ENCODE assay signal across 8 cellular contexts in genomic region chr12:123973552-123974341, GRCh38. TPM values are rescaled to one million over a fixed set of nuclear protein-coding genes. Genes with fewer than 3 reads are reported as not detected.
A peak's percentile ranks its signal among the peaks of the same experiment; 100 is the strongest.
DNase-seq lines count a peak whose midpoint lies in the region; ATAC-seq and TF ChIP-seq lines count a peak whose summit lies in the region.

No MANE protein-coding gene starts in this region.

- no peaks in the 10 kb centered on the region for H3K9me2 ChIP-seq in neural cell (ENCODE audit: insufficient read depth, low read length)

- H3K27ac Mint-ChIP-seq in activated T-cell treated with anti-CD3 and anti-CD28 coated beads, Interleukin-2, amount 50 U/mL, for 24 hours: peak overlapping the region; percentile 88

- H3K9ac ChIP-seq in fibroblast of lung (ENCODE audit: insufficient read depth, low read length): peak overlapping the region; percentile 70
- H3K9ac ChIP-seq in neural cell (ENCODE audit: low read length): peak overlapping the region; percentile 83

- peak overlapping the region; percentile 84 for H3K4me2 ChIP-seq in fibroblast of lung (ENCODE audit: extremely low read depth, insufficient read depth, low read length)
- peak overlapping the region; percentile 72 for H3K4me2 ChIP-seq in neural cell (ENCODE audit: low read length)

- H3K36me3 ChIP-seq in fibroblast of lung (ENCODE audit: control insufficient read depth, insufficient read depth, low read length): peaks cover 4% of the 10 kb centered on the region
- H3K36me3 ChIP-seq in neural cell (ENCODE audit: insufficient read depth, low read length): no peaks in the 10 kb centered on the region
- H3K36me3 ChIP-seq in uterus: no peaks in the 10 kb centered on the region

- H2AFZ ChIP-seq in fibroblast of lung (ENCODE audit: low read length): peak overlapping the region; percentile 47
- H2AFZ ChIP-seq in neural cell (ENCODE audit: low read depth, low read length): no peak overlapping the region

- ATAC-seq in GM21825 (IDR thresholded peaks at IDR 0.05; ENCODE audit: unreplicated experiment) (peak; percentile 14), GM18519 (IDR thresholded peaks at IDR 0.05; ENCODE audit: low FRiP score, unreplicated experiment) (no peak)

- peaks cover 49% of the 10 kb centered on the region for H3K36me3 Mint-ChIP-seq in activated T-cell treated with anti-CD3 and anti-CD28 coated beads, Interleukin-2, amount 50 U/mL, for 24 hours (ENCODE audit: low read depth)

- no peaks in the 10 kb centered on the region for H3K27me3 Mint-ChIP-seq in activated T-cell treated with anti-CD3 and anti-CD28 coated beads, Interleukin-2, amount 50 U/mL, for 24 hours

- no peak for TF ChIP-seq EP300 in neural cell (conservative IDR thresholded peaks at IDR 0.05; ENCODE audit: poor library complexity, severe bottlenecking)

- H3F3A ChIP-seq in neural cell (ENCODE audit: insufficient read depth, low read length, poor library complexity, severe bottlenecking): no peaks in the 10 kb centered on the region

- no peaks in the 10 kb centered on the region for H3K9me3 Mint-ChIP-seq in activated T-cell treated with anti-CD3 and anti-CD28 coated beads, Interleukin-2, amount 50 U/mL, for 24 hours

- H3K79me2 ChIP-seq in fibroblast of lung (ENCODE audit: control insufficient read depth, insufficient read depth, low read length) (peaks cover 21% of the 10 kb centered on the region), neural cell (replicated peaks; ENCODE audit: insufficient read depth, low read length) (peaks cover 80% of the 10 kb centered on the region)

- no peaks in the 10 kb centered on the region for H4K20me1 ChIP-seq in fibroblast of lung (ENCODE audit: control insufficient read depth, extremely low read depth, insufficient read depth, low read length)
- no peaks in the 10 kb centered on the region for H4K20me1 ChIP-seq in neural cell (ENCODE audit: insufficient read depth)

- TF ChIP-seq POLR2A in NB4 (IDR thresholded peaks at IDR 0.05; ENCODE audit: extremely low read depth, insufficient read length) (no peak), uterus (IDR thresholded peaks at IDR 0.05) (no peak)

- H3K4me1 Mint-ChIP-seq in activated T-cell treated with anti-CD3 and anti-CD28 coated beads, Interleukin-2, amount 50 U/mL, for 24 hours (ENCODE audit: low read depth): peaks cover 47% of the 10 kb centered on the region

- no peak for TF ChIP-seq RAD21 in neural cell (conservative IDR thresholded peaks at IDR 0.05)

- intact Hi-C loops in uterus (cut with DNase I; ENCODE audit: low total_unique reads): no loop called here

- TF ChIP-seq CTCF in NB4 (IDR thresholded peaks at IDR 0.05; ENCODE audit: low read depth, low read length) (no peak), fibroblast of lung (conservative IDR thresholded peaks at IDR 0.05 in 1 of 2, IDR thresholded peaks at IDR 0.05 in 1 of 2; ENCODE audit: low read depth in 1 of 2, low read length in 2 of 2) (no peak), neural cell (IDR thresholded peaks at IDR 0.05; ENCODE audit: poor library complexity, severe bottlenecking) (no peak), uterus (IDR thresholded peaks at IDR 0.05) (no peak)

- H3K27ac ChIP-seq in fibroblast of lung (ENCODE audit: insufficient read depth, low read length) (no peak overlapping the region), neural cell (ENCODE audit: low read length) (peak overlapping the region; percentile 75), uterus (peak overlapping the region; percentile 94 to 99)

- peak overlapping the region; percentile 91 for H3K4me3 Mint-ChIP-seq in activated T-cell treated with anti-CD3 and anti-CD28 coated beads, Interleukin-2, amount 50 U/mL, for 24 hours

- H3K27me3 ChIP-seq in fibroblast of lung (ENCODE audit: control insufficient read depth, insufficient read depth, low read length) (no peaks in the 10 kb centered on the region), neural cell (ENCODE audit: insufficient read depth, low read depth, low read length) (no peaks in the 10 kb centered on the region), uterus (no peaks in the 10 kb centered on the region)

- peak overlapping the region; percentile 70 for H3K4me3 ChIP-seq in NB4 (ENCODE audit: low read depth, low read length)
- peak overlapping the region; percentile 60 to 72 (median 68) for H3K4me3 ChIP-seq in fibroblast of lung (replicated peaks in 1 of 4; ENCODE audit: control extremely low read depth in 1 of 4, insufficient read depth in 1 of 4, low read depth in 3 of 4, low read length in 4 of 4)
- peak overlapping the region; percentile 90 for H3K4me3 ChIP-seq in neural cell (ENCODE audit: low read length)
- peak overlapping the region; percentile 75 to 97 for H3K4me3 ChIP-seq in uterus

- H3K9me3 ChIP-seq in fibroblast of lung (ENCODE audit: control insufficient read depth, insufficient read depth, low read depth, low read length): no peaks in the 10 kb centered on the region
- H3K9me3 ChIP-seq in neural cell (ENCODE audit: low read length): no peaks in the 10 kb centered on the region
- H3K9me3 ChIP-seq in uterus: no peaks in the 10 kb centered on the region

- H3K4me1 ChIP-seq in fibroblast of lung (ENCODE audit: control insufficient read depth, extremely low read depth, insufficient read depth, low read length) (peaks cover 2% of the 10 kb centered on the region), uterus (peaks cover 0 to 10% of the 10 kb centered on the region in 2 donors)

- DNase-seq in DMS79 (lab: John Stamatoyannopoulos, UW) (peak; percentile 7), NB4 (ENCODE audit: low read depth) (peak; percentile 53), fibroblast of lung (ENCODE audit: low read depth in 2 of 2) (peak in 1 of 2 donors; percentile 34), uterus (peak; percentile 27 to 55)
- DNase-seq in activated T-cell treated with anti-CD3 and anti-CD28 coated beads, Interleukin-2, amount 50 U/mL, for 24 hours: peak; percentile 53

TF ChIP-seq in neural cell, 6 proteins besides CTCF, POLR2A, EP300 and RAD21:
- TF ChIP-seq REST (IDR thresholded peaks at IDR 0.05; ENCODE audit: borderline replicate concordance) (no peak), EZH2 (IDR thresholded peaks at IDR 0.05; ENCODE audit: borderline replicate concordance, insufficient read depth, low read length, poor library complexity, severe bottlenecking) (no peak), MXI1 (conservative IDR thresholded peaks at IDR 0.05; ENCODE audit: poor library complexity, severe bottlenecking) (no peak), TAF1 (IDR thresholded peaks at IDR 0.05; ENCODE audit: low read depth) (no peak), SMC3 (conservative IDR thresholded peaks at IDR 0.05; ENCODE audit: poor library complexity) (no peak), POLR2AphosphoS5 (IDR thresholded peaks at IDR 0.05) (no peak)
TF ChIP-seq in neural cell: peak in this region for 0.

RNA-seq across cellular contexts. Expression of gene ZNF664, which starts 0.7 kb away (rescaled TPM):
- total RNA-seq in fibroblast of lung (43.9 and 46.0 TPM in 2 replicates), uterus (10 to 100 TPM; 23.1 to 97.1 (median 52.1) TPM)
- polyA plus RNA-seq in fibroblast of lung (44.1 and 55.1 TPM in 2 replicates), neural cell (146 and 152 TPM in 2 replicates)
- polyA plus RNA-seq in fibroblast of lung (2012): 35.4 and 43.0 TPM in 2 replicates
- polyA minus RNA-seq in fibroblast of lung (ENCODE audit: low replicate concordance) (12.0 and 39.3 TPM in 2 replicates), neural cell (149 and 186 TPM in 2 replicates)

RNA-seq across cellular contexts. Expression of gene CCDC92, which starts 1.1 kb away (rescaled TPM):
- total RNA-seq in fibroblast of lung: 7.7 and 13.2 TPM in 2 replicates
- 42.3 and 48.6 TPM in 2 replicates for polyA plus RNA-seq in fibroblast of lung
- 49.6 and 50.9 TPM in 2 replicates for polyA plus RNA-seq in fibroblast of lung (2012)
- 40.8 and 46.5 TPM in 2 replicates for polyA minus RNA-seq in fibroblast of lung (ENCODE audit: low replicate concordance)
- 11.3 and 12.4 TPM in 2 replicates for polyA plus RNA-seq in neural cell
- 38.5 and 50.9 TPM in 2 replicates for polyA minus RNA-seq in neural cell
- 10 to 100 TPM in 3 of 4 donors, 1 to 10 TPM in 1; 7.4 to 67.3 (median 32.8) TPM for total RNA-seq in uterus
